15 cellular contexts compared by ENCODE assay signal in genomic region chr13:34044660-34045080, GRCh38.
DNase-seq lines count a peak whose midpoint lies in the region; ATAC-seq, FAIRE-seq and TF ChIP-seq lines count a peak whose summit lies in the region.
"Had no signal": no experiment of that assay in that cellular context is flagged by ENCODE, and none has a peak within 500 bp of the region (broad histone marks: within the 10 kb centered on the region; RNA-seq: fewer than 3 reads in every experiment).

No MANE protein-coding gene starts in this region.

- DNase-seq in GM23248 (peak; percentile 80), Panc1 (ENCODE audit: low read depth, low spot score) (peak; percentile 5), endothelial cell of umbilical vein (ENCODE audit: low read depth, low spot score) (peak; percentile 64), prostate gland (ENCODE audit: low spot score) (peak; percentile 34), NCI-H774 (lab: John Stamatoyannopoulos, UW) (no peak), NCI-H510A (lab: John Stamatoyannopoulos, UW) (no peak), islet precursor cell (no peak), left cardiac atrium (no peak)
- DNase-seq: erythroblast, H7, NCI-H510A treated with DMSO at 0.1 percent for 48 hours, psoas muscle, T-helper 17 cell, upper lobe of right lung had no signal

- H3K27me3 ChIP-seq in GM23248 (replicated peaks; ENCODE audit: insufficient read depth) (no peaks in the 10 kb centered on the region), Panc1 (ENCODE audit: control insufficient read depth, insufficient read depth, low read length) (no peaks in the 10 kb centered on the region), endothelial cell of umbilical vein (ENCODE audit: control insufficient read depth in 2 of 2, insufficient read depth in 2 of 2, low read length in 2 of 2) (no peaks in the 10 kb centered on the region), prostate gland (replicated peaks; ENCODE audit: insufficient read depth) (no peaks in the 10 kb centered on the region)
- H3K27me3 ChIP-seq: adrenal gland, upper lobe of right lung had no signal

- ATAC-seq in Panc1 (no peak), left cardiac atrium (no peak)
- ATAC-seq: psoas muscle, T-helper 17 cell, upper lobe of right lung had no signal

- no peak overlapping the region for H3K9ac ChIP-seq in GM23248
- H3K9ac ChIP-seq in endothelial cell of umbilical vein (replicated peaks; ENCODE audit: extremely low read depth, insufficient read depth, low read length): no peak overlapping the region

- in situ Hi-C loops in GM23248 (cut with MboI): no loop called here
- in situ Hi-C loops in Panc1 (cut with HindIII; ENCODE audit: low pct_unique_long_range_greater_than_20kb, low sequenced_read_pairs): no loop called here

- H3K79me2 ChIP-seq in GM23248 (ENCODE audit: insufficient read depth) (no peaks in the 10 kb centered on the region), endothelial cell of umbilical vein (ENCODE audit: control insufficient read depth, insufficient read depth, low read length) (no peaks in the 10 kb centered on the region)

- POLR2A ChIA-PET in Panc1 (lab: Charles Lee): no interaction called here
- POLR2A ChIA-PET in endothelial cell of umbilical vein (lab: Charles Lee): no interaction called here

- TF ChIP-seq POLR2A in endothelial cell of umbilical vein (IDR thresholded peaks at IDR 0.05; ENCODE audit: low read depth, low read length) (no peak), prostate gland (IDR thresholded peaks at IDR 0.05) (no peak)

- peak overlapping the region; percentile 46 for H3K4me2 ChIP-seq in GM23248 (ENCODE audit: unreplicated experiment)
- no peak overlapping the region for H3K4me2 ChIP-seq in endothelial cell of umbilical vein (ENCODE audit: insufficient read depth, low read length)

- H3F3A ChIP-seq in GM23248 (ENCODE audit: insufficient read depth): peaks cover 18% of the 10 kb centered on the region

- TF ChIP-seq CTCF in Panc1 (IDR thresholded peaks at IDR 0.05): no peak
- TF ChIP-seq CTCF in endothelial cell of umbilical vein (IDR thresholded peaks at IDR 0.05; ENCODE audit: extremely low read depth in 1 of 2, insufficient read depth in 1 of 2, low read depth in 1 of 2, low read length in 2 of 2): no peak
- no peak for TF ChIP-seq CTCF in prostate gland (IDR thresholded peaks at IDR 0.05)

- no peak overlapping the region for H2AFZ ChIP-seq in GM23248
- peak overlapping the region; percentile 21 for H2AFZ ChIP-seq in endothelial cell of umbilical vein (ENCODE audit: low read depth, low read length)

- H3K9me3 ChIP-seq in GM23248 (ENCODE audit: low read depth): no peaks in the 10 kb centered on the region
- H3K9me3 ChIP-seq in Panc1 (ENCODE audit: control insufficient read depth, insufficient read depth, low read depth, low read length): no peaks in the 10 kb centered on the region
- H3K9me3 ChIP-seq in endothelial cell of umbilical vein (replicated peaks; ENCODE audit: control insufficient read depth, insufficient read depth, low read length): no peaks in the 10 kb centered on the region
- no peaks in the 10 kb centered on the region for H3K9me3 ChIP-seq in prostate gland
- H3K9me3 ChIP-seq: adrenal gland, psoas muscle, upper lobe of right lung had no signal

- H3K36me3 ChIP-seq in GM23248 (ENCODE audit: low read depth) (no peaks in the 10 kb centered on the region), Panc1 (ENCODE audit: control insufficient read depth, insufficient read depth, low read length) (no peaks in the 10 kb centered on the region), endothelial cell of umbilical vein (ENCODE audit: control insufficient read depth in 2 of 2, extremely low read depth in 1 of 2, insufficient read depth in 2 of 2, low read length in 2 of 2) (no peaks in the 10 kb centered on the region), prostate gland (no peaks in the 10 kb centered on the region)
- H3K36me3 ChIP-seq: adrenal gland, upper lobe of right lung had no signal

- dilution Hi-C loops in endothelial cell of umbilical vein (cut with MboI; ENCODE audit: extremely low pct_ligation_motif_present, low sequenced_read_pairs): no loop called here

- peak; percentile 83 for FAIRE-seq in endothelial cell of umbilical vein (lab: Jason Lieb, UNC)

- no peaks in the 10 kb centered on the region for H3K9me2 ChIP-seq in GM23248 (ENCODE audit: insufficient read depth)

- H3K27ac ChIP-seq in GM23248 (peak overlapping the region; percentile 52; the same call in 1 of the 2 replicates), Panc1 (ENCODE audit: low read length) (no peak overlapping the region), endothelial cell of umbilical vein (ENCODE audit: insufficient read depth, low read depth, low read length) (peak overlapping the region; percentile 41), prostate gland (peak overlapping the region; percentile 8 to 58)
- H3K27ac ChIP-seq: adrenal gland, psoas muscle, upper lobe of right lung had no signal

- H4K20me1 ChIP-seq in GM23248 (ENCODE audit: insufficient read depth) (no peaks in the 10 kb centered on the region), endothelial cell of umbilical vein (replicated peaks; ENCODE audit: control insufficient read depth, extremely low read depth, insufficient read depth, low read length) (no peaks in the 10 kb centered on the region)

- H3K9me1 ChIP-seq in endothelial cell of umbilical vein (replicated peaks; ENCODE audit: control insufficient read depth, extremely low read depth, insufficient read depth, low read length): no peaks in the 10 kb centered on the region

- CTCF ChIA-PET in Panc1 (lab: Charles Lee) (no interaction called here), endothelial cell of umbilical vein (lab: Charles Lee) (no interaction called here)

- peaks cover 15% of the 10 kb centered on the region for H3K4me1 ChIP-seq in GM23248 (ENCODE audit: insufficient read depth)
- no peaks in the 10 kb centered on the region for H3K4me1 ChIP-seq in Panc1 (ENCODE audit: control insufficient read depth, insufficient read depth, low read length)
- peaks cover 12% of the 10 kb centered on the region for H3K4me1 ChIP-seq in endothelial cell of umbilical vein (ENCODE audit: control insufficient read depth, extremely low read depth, insufficient read depth, low read length)
- no peaks in the 10 kb centered on the region for H3K4me1 ChIP-seq in prostate gland (replicated peaks)
- H3K4me1 ChIP-seq: psoas muscle, upper lobe of right lung had no signal

- intact Hi-C loops in Panc1 (cut with micrococcal nuclease; ENCODE audit: unreplicated experiment): no loop called here
- intact Hi-C loops in endothelial cell of umbilical vein (cut with micrococcal nuclease): loop anchor here (1.0 to 2.0 kb wide), 2 partner anchors 20 to 113 kb away; no protein-coding TSS in a partner anchor
- intact Hi-C loops in prostate gland (cut with DNase I): no loop called here
- intact Hi-C loops in left cardiac atrium (cut with DNase I): no loop called here

- H3K4me3 ChIP-seq in GM23248 (no peak overlapping the region), Panc1 (ENCODE audit: low read depth in 2 of 2, low read length in 2 of 2) (no peak overlapping the region), endothelial cell of umbilical vein (replicated peaks in 1 of 3; ENCODE audit: insufficient read depth in 1 of 3, low read depth in 1 of 3, low read length in 3 of 3) (no peak overlapping the region), prostate gland (no peak overlapping the region)
- H3K4me3 ChIP-seq: adrenal gland, psoas muscle, upper lobe of right lung had no signal

- BruUV-seq in Panc1 (replicated peaks; lab: Mats Ljungman, UMichigan) (no TSS peak), endothelial cell of umbilical vein (replicated peaks; lab: Mats Ljungman, UMichigan) (no TSS peak)

TF ChIP-seq in endothelial cell of umbilical vein, 7 proteins besides CTCF, POLR2A, EP300 and RAD21:
- TF ChIP-seq GATA2 (IDR thresholded peaks at IDR 0.05; ENCODE audit: insufficient read depth, insufficient read length, low read depth, low read length) (no peak), POLR2AphosphoS5 (IDR thresholded peaks at IDR 0.05; ENCODE audit: insufficient read depth, low read depth, low read length) (no peak), MYC (IDR thresholded peaks at IDR 0.05; ENCODE audit: low read depth, low read length) (no peak), FOS (IDR thresholded peaks at IDR 0.05; ENCODE audit: borderline replicate concordance, insufficient read depth, low read length) (peak; percentile 85), JUN (IDR thresholded peaks at IDR 0.05; ENCODE audit: borderline replicate concordance, insufficient read depth, insufficient read length, low read depth) (peak; percentile 69), MAX (IDR thresholded peaks at IDR 0.05; ENCODE audit: insufficient read depth, insufficient read length) (no peak), EZH2 (IDR thresholded peaks at IDR 0.05; ENCODE audit: borderline replicate concordance, low read depth, low read length, severe bottlenecking) (no peak)

Comparison
In these comparisons a context has a peak if more than half of its experiments do, and no peak if none do; other contexts are left out.
1. DNase-seq: peak in GM23248 (single experiment), Panc1 (single experiment), endothelial cell of umbilical vein (single experiment) and prostate gland (single experiment); none in NCI-H774 (single experiment), NCI-H510A (single experiment), islet precursor cell (single experiment) and left cardiac atrium (single experiment).